Comparison of ENCODE assay signal across 10 cellular contexts in genomic region chr6:20946037-20946436, GRCh38.
DNase-seq lines count a peak whose midpoint lies in the region; ATAC-seq, FAIRE-seq and TF ChIP-seq lines count a peak whose summit lies in the region.
"Had no signal": no experiment of that assay in that cellular context is flagged by ENCODE, and none has a peak within 500 bp of the region (broad histone marks: within the 10 kb centered on the region; RNA-seq: fewer than 3 reads in every experiment).

No MANE protein-coding gene starts in this region.

- H3K4me1 Mint-ChIP-seq in astrocyte (ENCODE audit: low read depth, unreplicated experiment) = no peaks in the 10 kb centered on the region
- H3K4me1 Mint-ChIP-seq: memory B cell had no signal

- H4K20me1 ChIP-seq in astrocyte (ENCODE audit: insufficient read depth, low read length) (no peaks in the 10 kb centered on the region), MM.1S (ENCODE audit: insufficient read depth, low read length) (no peaks in the 10 kb centered on the region)

- H3K4me2 ChIP-seq in astrocyte (ENCODE audit: low read length) = no peak overlapping the region
- H3K4me2 ChIP-seq in MM.1S (ENCODE audit: low read depth, low read length) = no peak overlapping the region

- H3K4me1 ChIP-seq in astrocyte (ENCODE audit: insufficient read depth, low read length) = no peaks in the 10 kb centered on the region
- no peaks in the 10 kb centered on the region for H3K4me1 ChIP-seq in MM.1S (ENCODE audit: low read length)
- H3K4me1 ChIP-seq in ovary (ENCODE audit: insufficient read depth) = no peaks in the 10 kb centered on the region
- H3K4me1 ChIP-seq: uterus had no signal

- no peak overlapping the region for H3K4me3 Mint-ChIP-seq in astrocyte (ENCODE audit: unreplicated experiment)
- H3K4me3 Mint-ChIP-seq: memory B cell had no signal

- H3K9ac ChIP-seq in astrocyte (ENCODE audit: low read length) (no peak overlapping the region), MM.1S (ENCODE audit: low read length) (no peak overlapping the region)

- H3K9me3 Mint-ChIP-seq in astrocyte (ENCODE audit: unreplicated experiment) = peaks cover 4% of the 10 kb centered on the region

- no peaks in the 10 kb centered on the region for H3K27me3 Mint-ChIP-seq in astrocyte (ENCODE audit: low read depth, unreplicated experiment)
- H3K27me3 Mint-ChIP-seq: memory B cell had no signal

- TF ChIP-seq CTCF in AG04449 (IDR thresholded peaks at IDR 0.05; ENCODE audit: insufficient read depth, low read length, missing control alignments) (peak; percentile 2), astrocyte (IDR thresholded peaks at IDR 0.05; ENCODE audit: insufficient read depth, low read depth, low read length) (no peak), MM.1S (IDR thresholded peaks at IDR 0.05; ENCODE audit: low read length) (no peak), ovary (IDR thresholded peaks at IDR 0.05) (no peak)

- H3K36me3 ChIP-seq in astrocyte (ENCODE audit: insufficient read depth, low read length) (no peaks in the 10 kb centered on the region), MM.1S (replicated peaks; ENCODE audit: insufficient read depth, low read length) (no peaks in the 10 kb centered on the region), ovary (no peaks in the 10 kb centered on the region)
- H3K36me3 ChIP-seq: uterus had no signal

- H3K79me2 ChIP-seq in astrocyte (ENCODE audit: insufficient read depth, low read length) (no peaks in the 10 kb centered on the region), MM.1S (ENCODE audit: low read length) (no peaks in the 10 kb centered on the region)

- no peaks in the 10 kb centered on the region for H3K36me3 Mint-ChIP-seq in astrocyte (ENCODE audit: low read depth, unreplicated experiment)

- H3K27ac ChIP-seq in astrocyte (ENCODE audit: low read depth, low read length) (no peak overlapping the region), MM.1S (ENCODE audit: low read length) (no peak overlapping the region), ovary (no peak overlapping the region)
- H3K27ac ChIP-seq: uterus had no signal

- POLR2A ChIA-PET in AG04449 (lab: Yijun Ruan, JAX) = no interaction called here

- DNase-seq in AG04449 (ENCODE audit: low read depth, low spot score) (no peak), astrocyte (ENCODE audit: low read depth) (peak; percentile 69), MM.1S (no peak), NCI-H128 (lab: John Stamatoyannopoulos, UW; ENCODE audit: unreplicated experiment) (no peak), cortex of kidney (lab: John Stamatoyannopoulos, UW) (no peak), ovary (no peak)
- DNase-seq: uterus had no signal

- no peaks in the 10 kb centered on the region for H3F3A ChIP-seq in MM.1S (ENCODE audit: insufficient read depth, low read length)

- CTCF ChIA-PET in AG04449 (lab: Yijun Ruan, JAX) = no interaction called here

- no peak overlapping the region for H3K27ac Mint-ChIP-seq in astrocyte (ENCODE audit: unreplicated experiment)
- H3K27ac Mint-ChIP-seq: memory B cell had no signal

- H3K4me3 ChIP-seq in AG04449 (ENCODE audit: low read depth, low read length) (no peak overlapping the region), astrocyte (ENCODE audit: insufficient read depth, low read depth, low read length) (no peak overlapping the region), MM.1S (ENCODE audit: low read length) (no peak overlapping the region), ovary (no peak overlapping the region)
- H3K4me3 ChIP-seq: uterus had no signal

- 84 to 94% (median 90%) methylated on average over 1 of the region's 1 CpG for WGBS in ovary, 3 donors

- intact Hi-C loops in ovary (cut with DNase I) = no loop called here

- TF ChIP-seq EP300 in ovary (IDR thresholded peaks at IDR 0.05) = no peak

- no peaks in the 10 kb centered on the region for H3K27me3 ChIP-seq in astrocyte (ENCODE audit: insufficient read depth, low read length)
- H3K27me3 ChIP-seq in MM.1S (replicated peaks; ENCODE audit: insufficient read depth, low read length) = no peaks in the 10 kb centered on the region
- no peaks in the 10 kb centered on the region for H3K27me3 ChIP-seq in ovary
- H3K27me3 ChIP-seq: uterus had no signal

- no peaks in the 10 kb centered on the region for H3K9me2 ChIP-seq in MM.1S (replicated peaks; ENCODE audit: insufficient read depth, low read length)

- H2AFZ ChIP-seq in astrocyte (ENCODE audit: low read depth, low read length) (no peak overlapping the region), MM.1S (ENCODE audit: low read length) (no peak overlapping the region)

- ATAC-seq in GM19035 (IDR thresholded peaks at IDR 0.05; ENCODE audit: unreplicated experiment) = peak; percentile 73
- ATAC-seq in HG03103 (IDR thresholded peaks at IDR 0.05; ENCODE audit: low read depth, unreplicated experiment) = peak; percentile 81

- no peak for FAIRE-seq in astrocyte (lab: Jason Lieb, UNC)

- TF ChIP-seq POLR2A in ovary (IDR thresholded peaks at IDR 0.05) = no peak

- H3K9me3 ChIP-seq in astrocyte (ENCODE audit: insufficient read depth, low read depth, low read length) (no peaks in the 10 kb centered on the region), MM.1S (replicated peaks; ENCODE audit: insufficient read depth, low read length) (no peaks in the 10 kb centered on the region), ovary (no peaks in the 10 kb centered on the region)
- H3K9me3 ChIP-seq: uterus had no signal
